In genomic region chr18:39952816-39953215, GRCh38 we compare ENCODE assay signal across 32 cellular contexts.
"Had no signal": no experiment of that assay in that cellular context is flagged by ENCODE, and none has a peak within 500 bp of the region (broad histone marks: within the 10 kb centered on the region; RNA-seq: fewer than 3 reads in every experiment).

No MANE protein-coding gene starts in this region.

- H3K9me3 ChIP-seq: esophagus muscularis mucosa, gastrocnemius medialis had no signal

- DNase-seq: activated B cell treated with CpG ODN at 0.5 μM for 24 hours; activated CD4-positive, alpha-beta T cell treated with anti-CD3 and anti-CD28 coated beads for 48 hours; activated CD4-positive, alpha-beta T cell treated with anti-CD3 and anti-CD28 coated beads, Interleukin-2, amount 50 U/mL, for 1 hour; activated CD4-positive, alpha-beta T cell treated with anti-CD3 and anti-CD28 coated beads, Interleukin-2, amount 50 U/mL, for 48 hours; activated CD8-positive, alpha-beta memory T cell treated with anti-CD3 and anti-CD28 coated beads for 24 hours; activated CD8-positive, alpha-beta T cell treated with anti-CD3 and anti-CD28 coated beads for 36 hours; activated effector memory CD4-positive, alpha-beta T cell treated with Interleukin-2 at 50 U/mL for 16 hours; activated gamma-delta T cell treated with Interleukin-2 at 50 U/mL for 16 hours; activated naive CD4-positive, alpha-beta T cell treated with anti-CD3 and anti-CD28 coated beads, Interleukin-2, amount 50 U/mL, for 16 hours; activated naive CD4-positive, alpha-beta T cell treated with Interleukin-2 at 50 U/mL for 16 hours; activated T-cell treated with anti-CD3 and anti-CD28 coated beads, Interleukin-2, amount 50 U/mL, for 4 hours; amniotic stem cell; anterior cingulate cortex; brain microvascular endothelial cell; caudate nucleus; cortex of kidney; dermis blood vessel endothelial cell; effector CD4-positive, alpha-beta T cell; effector memory CD8-positive, alpha-beta T cell; erythroblast; foreskin keratinocyte; gastrocnemius medialis; glutamatergic neuron; T-helper 1 cell; T-helper 17 cell; T1000; WERI-Rb-1 had no signal

- H3K4me3 ChIP-seq: esophagus muscularis mucosa, gastrocnemius medialis had no signal

- H3K4me1 ChIP-seq: esophagus muscularis mucosa, foreskin keratinocyte, gastrocnemius medialis had no signal

- H3K27me3 Mint-ChIP-seq: activated B cell treated with CpG ODN at 0.5 μM for 24 hours; activated CD8-positive, alpha-beta T cell treated with anti-CD3 and anti-CD28 coated beads for 36 hours; activated naive CD8-positive, alpha-beta T cell; activated T-helper 17 cell treated with anti-CD3 and anti-CD28 coated beads, Interleukin-2, amount 50 U/mL, for 72 hours; effector memory CD8-positive, alpha-beta T cell; T-helper 17 cell had no signal

- H3K36me3 Mint-ChIP-seq: activated naive CD8-positive, alpha-beta T cell had no signal

- H3K27ac ChIP-seq: brain microvascular endothelial cell, esophagus muscularis mucosa, foreskin keratinocyte, gastrocnemius medialis, WERI-Rb-1 had no signal

- H3K4me3 Mint-ChIP-seq: activated B cell treated with CpG ODN at 0.5 μM for 24 hours; activated CD8-positive, alpha-beta T cell treated with anti-CD3 and anti-CD28 coated beads for 36 hours; activated naive CD8-positive, alpha-beta T cell; activated T-cell treated with anti-CD3 and anti-CD28 coated beads, Interleukin-2, amount 50 U/mL, for 4 hours; activated T-helper 17 cell treated with anti-CD3 and anti-CD28 coated beads, Interleukin-2, amount 50 U/mL, for 72 hours; effector memory CD8-positive, alpha-beta T cell; T-helper 17 cell; T-helper 2 cell treated with Interferon-gamma antibody and Interleukin-4, amounts not matched to agents 5 μg/mL and 100 μg/mL, for 36 hours had no signal

- H3K27me3 ChIP-seq: brain microvascular endothelial cell, esophagus muscularis mucosa, foreskin keratinocyte, gastrocnemius medialis had no signal

- H3K36me3 ChIP-seq: brain microvascular endothelial cell, esophagus muscularis mucosa, gastrocnemius medialis, WERI-Rb-1 had no signal

- H3K27ac Mint-ChIP-seq: activated B cell treated with CpG ODN at 0.5 μM for 24 hours; activated CD8-positive, alpha-beta T cell treated with anti-CD3 and anti-CD28 coated beads for 36 hours; activated naive CD8-positive, alpha-beta T cell; activated T-helper 17 cell treated with anti-CD3 and anti-CD28 coated beads, Interleukin-2, amount 50 U/mL, for 72 hours; effector memory CD8-positive, alpha-beta T cell; T-helper 17 cell; T-helper 2 cell treated with Interferon-gamma antibody and Interleukin-4, amounts not matched to agents 5 μg/mL and 100 μg/mL, for 36 hours had no signal

- ATAC-seq: activated CD4-positive, CD25-positive, alpha-beta regulatory T cell treated with anti-CD3 and anti-CD28 coated beads, Interleukin-2, amount 50 U/mL, for 24 hours; activated CD8-positive, alpha-beta T cell treated with anti-CD3 and anti-CD28 coated beads for 36 hours; activated T-cell treated with anti-CD3 and anti-CD28 coated beads, Interleukin-2, amount 50 U/mL, for 4 hours; activated T-helper 17 cell treated with anti-CD3 and anti-CD28 coated beads, Interleukin-2, amount 50 U/mL, for 72 hours; effector memory CD8-positive, alpha-beta T cell; foreskin keratinocyte; gastrocnemius medialis; T-helper 17 cell had no signal

- H3K4me1 Mint-ChIP-seq: activated B cell treated with CpG ODN at 0.5 μM for 24 hours; activated T-helper 17 cell treated with anti-CD3 and anti-CD28 coated beads, Interleukin-2, amount 50 U/mL, for 72 hours; T-helper 17 cell had no signal
